ENCODE assay signal across 10 cellular contexts in genomic region chr2:9770006-9770307, GRCh38.
DNase-seq lines count a peak whose midpoint lies in the region; ATAC-seq, FAIRE-seq and TF ChIP-seq lines count a peak whose summit lies in the region.
"Had no signal": no experiment of that assay in that cellular context is flagged by ENCODE, and none has a peak within 500 bp of the region (broad histone marks: within the 10 kb centered on the region; RNA-seq: fewer than 3 reads in every experiment).

No MANE protein-coding gene starts in this region.

- no peak overlapping the region for H2BK5ac ChIP-seq in neuronal stem cell (ENCODE audit: low read length)

- BruUV-seq in PC-3 (replicated peaks; lab: Mats Ljungman, UMichigan): no TSS peak

- TF ChIP-seq POLR2A in A549 (IDR thresholded peaks at IDR 0.05; ENCODE audit: low read length): no peak

- H2BK15ac ChIP-seq in neuronal stem cell (ENCODE audit: low read length): no peak overlapping the region

- ATAC-seq in A549 (no peak), PC-3 (no peak)

- H3K18ac ChIP-seq in neuronal stem cell (ENCODE audit: low read length): peak overlapping the region; percentile 5

- H2BK120ac ChIP-seq in neuronal stem cell (ENCODE audit: low read depth, low read length): no peak overlapping the region

- H3K9me3 ChIP-seq in A549: no peaks in the 10 kb centered on the region
- no peaks in the 10 kb centered on the region for H3K9me3 ChIP-seq in PC-3 (ENCODE audit: low read length)
- peaks cover 0 to 2% of the 10 kb centered on the region in 2 donors for H3K9me3 ChIP-seq in neuronal stem cell (replicated peaks in 1 of 2; ENCODE audit: control insufficient read depth in 2 of 2, insufficient read depth in 1 of 2, low read depth in 1 of 2, low read length in 2 of 2)
- H3K9me3 ChIP-seq: mucosa of descending colon had no signal

- POLR2A ChIA-PET in A549 (lab: Yijun Ruan, JAX) (interaction anchor here (1.6 to 2.5 kb wide), 2 partner anchors 74 to 139 kb away, joined by 6 to 21 read pairs; partner anchors contain the start of genes TAF1B and YWHAQ), PC-3 (lab: Charles Lee; ENCODE audit: unreplicated experiment) (no interaction called here)

- no peaks in the 10 kb centered on the region for H3K36me3 ChIP-seq in PC-3 (ENCODE audit: low read depth, low read length)
- no peaks in the 10 kb centered on the region for H3K36me3 ChIP-seq in neuronal stem cell (replicated peaks in 1 of 2; ENCODE audit: control insufficient read depth in 2 of 2, insufficient read depth in 2 of 2, low read length in 2 of 2)

- no peak overlapping the region for H3K4me3 ChIP-seq in A549
- no peak overlapping the region for H3K4me3 ChIP-seq in PC-3 (ENCODE audit: low read length)
- H3K4me3 ChIP-seq in coronary artery: peak overlapping the region; percentile 41
- no peak overlapping the region for H3K4me3 ChIP-seq in neuronal stem cell (ENCODE audit: low read length in 2 of 2)
- H3K4me3 ChIP-seq: mucosa of descending colon had no signal

- intact Hi-C loops in PC-3 (cut with micrococcal nuclease): no loop called here

- H3K4ac ChIP-seq in neuronal stem cell (ENCODE audit: low read length): no peak overlapping the region

- FAIRE-seq in A549 (lab: Jason Lieb, UNC): no peak

- H3K27ac ChIP-seq in A549: peak overlapping the region; percentile 54 to 79; a peak in 4 of 6 replicates
- H3K27ac ChIP-seq in PC-3 (ENCODE audit: low read length): no peak overlapping the region
- peak overlapping the region in 1 of 2 donors; percentile 23 for H3K27ac ChIP-seq in coronary artery
- no peak overlapping the region for H3K27ac ChIP-seq in neuronal stem cell (replicated peaks; ENCODE audit: low read length)

- H2AK5ac ChIP-seq in neuronal stem cell (ENCODE audit: low read depth, low read length): no peak overlapping the region

- H3K4me1 ChIP-seq in A549 (peaks cover 25% of the 10 kb centered on the region), PC-3 (ENCODE audit: insufficient read depth, low read length) (peaks cover 1% of the 10 kb centered on the region; the same call in 1 of the 2 replicates), neuronal stem cell (ENCODE audit: control insufficient read depth in 2 of 2, insufficient read depth in 1 of 2, low read depth in 1 of 2, low read length in 2 of 2) (peaks cover 26 to 52% of the 10 kb centered on the region in 2 donors)

- H3K27me3 ChIP-seq in PC-3 (ENCODE audit: low read length) (no peaks in the 10 kb centered on the region), neuronal stem cell (ENCODE audit: control insufficient read depth in 3 of 3, insufficient read depth in 3 of 3, low read depth in 1 of 3, low read length in 3 of 3) (peaks cover 0 to 8% (median 0%) of the 10 kb centered on the region in 3 experiments)

- 68% methylated on average over 6 of the region's 6 CpGs for WGBS in A549 (ENCODE audit: missing lambda C conversion rate)
- WGBS in neuronal stem cell (ENCODE audit: extremely low coverage in 2 of 2, insufficient read length in 2 of 2, insufficient replicate concordance in 1 of 2), 2 donors: no CpG with 5 or more reads among the region's 6 CpGs

- TF ChIP-seq EP300 in A549 (IDR thresholded peaks at IDR 0.05): no peak

- no peak overlapping the region for H4K8ac ChIP-seq in neuronal stem cell (ENCODE audit: low read depth, low read length)

- H3K9me2 ChIP-seq in PC-3 (replicated peaks; ENCODE audit: low read length): no peaks in the 10 kb centered on the region

- H2BK12ac ChIP-seq in neuronal stem cell (ENCODE audit: low read length): no peak overlapping the region

- no peak overlapping the region for H3K14ac ChIP-seq in neuronal stem cell (ENCODE audit: low read length)

- no peak overlapping the region for H3K9ac ChIP-seq in PC-3 (ENCODE audit: low read length)
- no peak overlapping the region for H3K9ac ChIP-seq in neuronal stem cell (ENCODE audit: low read depth, low read length, poor library complexity)

- H3F3A ChIP-seq in PC-3 (ENCODE audit: low read length, unreplicated experiment): no peaks in the 10 kb centered on the region

- no peak for TF ChIP-seq RAD21 in A549 (conservative IDR thresholded peaks at IDR 0.05 in 1 of 2, IDR thresholded peaks at IDR 0.05 in 1 of 2)

- no peak for DNase-seq in A549 (ENCODE audit: low read depth in 1 of 2, low spot score in 1 of 2)
- DNase-seq in PC-3: no peak
- no peak for DNase-seq in coronary artery (ENCODE audit: low spot score)
- no peak for DNase-seq in neuronal stem cell (ENCODE audit: low spot score)
- DNase-seq in GOT3 (lab: John Stamatoyannopoulos, UW): no peak
- no peak for DNase-seq in COR-L47 (lab: John Stamatoyannopoulos, UW)
- no peak for DNase-seq in stimulated activated CD4-positive, alpha-beta T cell treated with anti-CD3 and anti-CD28 coated beads, Interleukin-4, amount 100 ng/mL, for 1 hour
- DNase-seq in germinal center (ENCODE audit: low spot score): no peak
- DNase-seq: aorta had no signal

- H4K20me1 ChIP-seq in PC-3 (ENCODE audit: low read length): no peaks in the 10 kb centered on the region

- no peak overlapping the region for H3K23ac ChIP-seq in neuronal stem cell (ENCODE audit: low read depth, low read length, poor library complexity)

- no peak overlapping the region for H4K91ac ChIP-seq in neuronal stem cell (ENCODE audit: low read depth, low read length, poor library complexity)

- CTCF ChIA-PET in A549 (lab: Yijun Ruan, JAX): interaction anchor here (0.6 to 9.3 kb wide), 63 partner anchors 11 to 372 kb away, joined by 3 to 234 read pairs (median 6); partner anchors contain the start of genes ADAM17, KLF11, TAF1B and YWHAQ
- CTCF ChIA-PET in PC-3 (lab: Charles Lee): interaction anchor here (0.6 to 1.3 kb wide), 2 partner anchors 17 to 288 kb away, joined by 3 to 9 read pairs; no protein-coding TSS in a partner anchor

- H3K79me2 ChIP-seq in PC-3 (ENCODE audit: low read length): no peaks in the 10 kb centered on the region

- peak overlapping the region; percentile 60; the same call in 1 of the 2 replicates for H2AFZ ChIP-seq in PC-3 (ENCODE audit: low read length)
- H2AFZ ChIP-seq in neuronal stem cell (ENCODE audit: low read length): peak overlapping the region; percentile 70

- H3K4me2 ChIP-seq in A549 (no peak overlapping the region), PC-3 (ENCODE audit: low read length) (no peak overlapping the region), neuronal stem cell (ENCODE audit: insufficient read depth, low read length, poor library complexity, severe bottlenecking) (no peak overlapping the region)

- TF ChIP-seq CTCF in A549 (IDR thresholded peaks at IDR 0.05) (no peak), PC-3 (conservative IDR thresholded peaks at IDR 0.05; ENCODE audit: low read depth, low read length) (no peak), coronary artery (IDR thresholded peaks at IDR 0.05) (no peak)

- H3K79me1 ChIP-seq in neuronal stem cell (ENCODE audit: low read depth, low read length): no peaks in the 10 kb centered on the region

TF ChIP-seq in A549, 52 proteins besides CTCF, POLR2A, EP300 and RAD21:
- peak; percentile 60; the same call in 1 of the 2 replicates for TF ChIP-seq KDM1A (IDR thresholded peaks at IDR 0.05; ENCODE audit: low read depth)
- TF ChIP-seq CBX8 (IDR thresholded peaks at IDR 0.05): no peak
- TF ChIP-seq PBX3 (IDR thresholded peaks at IDR 0.05): no peak
- TF ChIP-seq JUNB (IDR thresholded peaks at IDR 0.05): no peak
- TF ChIP-seq HEYL (CRISPR knock-in tag; IDR thresholded peaks at IDR 0.05): no peak
- no peak for TF ChIP-seq HMGXB4 (CRISPR knock-in tag; IDR thresholded peaks at IDR 0.05; ENCODE audit: borderline replicate concordance)
- no peak for TF ChIP-seq FOSL2 (IDR thresholded peaks at IDR 0.05)
- TF ChIP-seq FOSL2 (CRISPR knock-in tag; IDR thresholded peaks at IDR 0.05): no peak

Comparison
In these comparisons a context has a peak if more than half of its experiments do, and no peak if none do; other contexts are left out.
1. H3K27ac ChIP-seq: peak in A549 (2 of 2); none in PC-3 (single experiment) and neuronal stem cell (single experiment).